16 cellular contexts compared by ENCODE assay signal in the genomic region with DNA sequence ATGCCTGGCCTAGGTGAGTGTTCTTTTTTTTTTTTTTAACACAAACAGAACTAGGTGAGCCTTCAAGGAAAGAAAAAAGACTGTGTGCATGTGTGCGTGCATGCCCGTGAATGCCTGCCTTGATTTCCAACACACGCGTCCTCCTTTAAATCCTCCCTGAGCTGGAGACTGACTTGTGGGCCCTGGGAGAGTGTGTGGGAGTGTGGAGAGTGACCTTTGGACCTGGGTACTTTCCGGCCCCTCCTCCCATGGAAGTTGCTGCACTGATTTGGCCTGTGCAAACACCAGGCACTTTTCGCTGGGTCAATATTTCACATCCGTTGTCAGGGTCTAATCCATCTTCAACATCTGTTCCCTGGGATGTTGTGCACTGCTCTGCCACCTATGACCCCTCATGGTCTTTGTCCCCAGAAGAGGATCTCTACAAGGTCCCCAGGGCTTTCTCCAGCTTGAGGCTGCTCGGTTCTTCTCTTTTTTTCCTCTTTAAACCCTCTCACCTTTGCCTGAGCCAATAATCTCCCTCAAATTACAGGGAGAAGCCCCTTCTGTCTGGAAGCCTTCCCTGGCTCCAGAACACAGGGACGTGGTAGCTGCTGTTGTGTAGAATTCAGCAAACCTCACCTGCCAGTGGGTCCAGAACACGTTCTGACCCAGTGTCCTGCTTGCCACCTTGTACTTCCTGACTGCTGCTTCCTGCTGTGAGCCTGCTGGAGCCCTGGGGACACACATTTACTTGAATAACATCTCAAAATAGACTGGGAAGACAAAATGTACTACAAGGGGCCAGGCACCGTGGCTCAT. TPM values are rescaled to one million over a fixed set of nuclear protein-coding genes. Genes with fewer than 3 reads are reported as not detected.
DNase-seq lines count a peak whose midpoint lies in the region; ATAC-seq, FAIRE-seq and TF ChIP-seq lines count a peak whose summit lies in the region.
"Had no signal": no experiment of that assay in that cellular context is flagged by ENCODE, and none has a peak within 500 bp of the region (broad histone marks: within the 10 kb centered on the region; RNA-seq: fewer than 3 reads in every experiment).

No MANE protein-coding gene starts in this region.

- no peaks in the 10 kb centered on the region for H3K9me3 ChIP-seq in GM12878 (replicated peaks; ENCODE audit: control insufficient read depth, insufficient read depth, low read length)
- no peaks in the 10 kb centered on the region for H3K9me3 ChIP-seq in suprapubic skin

- in situ Hi-C loops in GM12878 (cut with MboI) = no loop called here

- H3K36me3 ChIP-seq in GM12878 (ENCODE audit: control insufficient read depth in 2 of 2, insufficient read depth in 2 of 2, low read length in 1 of 2) = no peaks in the 10 kb centered on the region
- H3K36me3 ChIP-seq in suprapubic skin = no peaks in the 10 kb centered on the region
- no peaks in the 10 kb centered on the region for H3K36me3 ChIP-seq in H7 (replicated peaks; ENCODE audit: control insufficient read depth, insufficient read depth, low read length)

- no peak overlapping the region for H3K9ac ChIP-seq in GM12878 (ENCODE audit: control insufficient read depth, insufficient read depth, low read length)

- no peak for TF ChIP-seq RAD21 in GM12878 (IDR thresholded peaks at IDR 0.05; ENCODE audit: insufficient read depth, low read depth, low read length)

- H3K27me3 ChIP-seq in GM12878 (replicated peaks in 1 of 2; ENCODE audit: control insufficient read depth in 2 of 2, insufficient read depth in 2 of 2, low read length in 1 of 2) = no peaks in the 10 kb centered on the region
- H3K27me3 ChIP-seq in suprapubic skin = no peaks in the 10 kb centered on the region
- no peaks in the 10 kb centered on the region for H3K27me3 ChIP-seq in H7 (ENCODE audit: control insufficient read depth, insufficient read depth, low read length)

- no peak for TF ChIP-seq POLR2A in GM12878 (IDR thresholded peaks at IDR 0.05; ENCODE audit: low read depth, low read length)
- no peak for TF ChIP-seq POLR2A in suprapubic skin (IDR thresholded peaks at IDR 0.05)

- FAIRE-seq in GM12878 (lab: Jason Lieb, UNC) = no peak

- RAD21 ChIA-PET in GM12878 (lab: Charles Lee; ENCODE audit: unreplicated experiment) = interaction anchor here (0.6 to 17.3 kb wide), 3 partner anchors 15 to 61 kb away, joined by 3 to 376 read pairs (median 3); a partner anchor contains a TSS

- no peaks in the 10 kb centered on the region for H4K20me1 ChIP-seq in GM12878 (ENCODE audit: control insufficient read depth, insufficient read depth)

- 57% methylated on average over 11 of the region's 11 CpGs for WGBS in GM12878 (ENCODE audit: insufficient coverage, insufficient replicate concordance, low lambda C conversion rate, missing lambda C conversion rate)
- 57% methylated on average over 11 of the region's 11 CpGs for WGBS in suprapubic skin

- POLR2A ChIA-PET in GM12878 (lab: Charles Lee) = interaction anchor here (1.4 kb wide), 1 partner anchor 36 kb away, joined by 3 read pairs; no protein-coding TSS in a partner anchor

- H3K4me3 ChIP-seq in GM12878 (no peak overlapping the region), suprapubic skin (no peak overlapping the region), H7 (ENCODE audit: insufficient read depth, low read depth, low read length) (no peak overlapping the region)

- intact Hi-C loops in GM12878 (cut with micrococcal nuclease; ENCODE audit: unreplicated experiment) = no loop called here
- intact Hi-C loops in left colon (cut with DNase I, micrococcal nuclease) = no loop called here

- BruUV-seq in GM12878 (replicated peaks; lab: Mats Ljungman, UMichigan) = no TSS peak

- H3K79me2 ChIP-seq in GM12878 (ENCODE audit: control insufficient read depth, insufficient read depth, low read length) = no peaks in the 10 kb centered on the region

- H3K4me1 ChIP-seq in GM12878 (ENCODE audit: control insufficient read depth, insufficient read depth, low read length) (peaks cover 1% of the 10 kb centered on the region; the same call in 1 of the 2 replicates), suprapubic skin (peaks cover 13% of the 10 kb centered on the region)

- no peak overlapping the region for H3K27ac ChIP-seq in GM12878 (ENCODE audit: control insufficient read depth, insufficient read depth)
- peak overlapping the region; percentile 48 for H3K27ac ChIP-seq in suprapubic skin

- no peak overlapping the region for H3K4me2 ChIP-seq in GM12878 (ENCODE audit: control insufficient read depth, insufficient read depth)

- no peak overlapping the region for H2AFZ ChIP-seq in GM12878 (ENCODE audit: control insufficient read depth, low read depth, low read length)

- no peak for TF ChIP-seq CTCF in GM12878 (IDR thresholded peaks at IDR 0.05 in 2 of 3, conservative IDR thresholded peaks at IDR 0.05 in 1 of 3; ENCODE audit: control insufficient read depth in 2 of 3, extremely low read depth in 1 of 3, insufficient read depth in 1 of 3, low read depth in 3 of 3, low read length in 3 of 3)
- TF ChIP-seq CTCF in suprapubic skin (IDR thresholded peaks at IDR 0.05) = no peak

- peak; percentile 59 for ATAC-seq in GM12878
- peak; percentile 76 for ATAC-seq in left colon
- no peak for ATAC-seq in GM21786 (IDR thresholded peaks at IDR 0.05; ENCODE audit: unreplicated experiment)

- DNase-seq in HuH-7.5 (ENCODE audit: low spot score) (peak; percentile 59), GM12878 (ENCODE audit: low read depth, low spot score) (no peak), left colon (peak; percentile 79 to 85), suprapubic skin (ENCODE audit: low spot score in 2 of 2) (peak in 1 of 2 donors; percentile 74), activated gamma-delta T cell (lab: John Stamatoyannopoulos, UW) (no peak), H7 (no peak)
- DNase-seq in stimulated activated naive CD4-positive, alpha-beta T cell (lab: John Stamatoyannopoulos, UW) = no peak
- DNase-seq: activated CD4-positive, alpha-beta T cell treated with anti-CD3 and anti-CD28 coated beads for 1 hour; activated naive CD8-positive, alpha-beta T cell treated with anti-CD3 and anti-CD28 coated beads for 36 hours; DND-41; effector memory CD4-positive, alpha-beta T cell; IMR-90; nucleus accumbens; RPMI8226; stimulated activated CD4-positive, alpha-beta T cell treated with anti-CD3 and anti-CD28 coated beads, Interleukin-4, amount 100 ng/mL, for 4 hours had no signal

- TF ChIP-seq EP300 in GM12878 (IDR thresholded peaks at IDR 0.05; ENCODE audit: borderline replicate concordance in 1 of 2, control insufficient read depth in 1 of 2, low read depth in 2 of 2, low read length in 2 of 2) (no peak), suprapubic skin (IDR thresholded peaks at IDR 0.05) (no peak)

- SMC1A ChIA-PET in GM12878 (lab: Charles Lee; ENCODE audit: uncharacterized antibody, unreplicated experiment) = interaction anchor here (0.6 to 11.9 kb wide), 6 partner anchors 7 to 487 kb away, joined by 3 to 281 read pairs (median 6); a partner anchor contains a TSS

- CTCF ChIA-PET in GM12878 (lab: Yijun Ruan, JAX) = interaction anchor here (1.3 to 18.3 kb wide), 7 partner anchors 8 to 193 kb away, joined by 3 to 490 read pairs (median 16); a partner anchor contains a TSS

RNA-seq across cellular contexts. Expression of a gene that starts 20.8 kb away (rescaled TPM):
- total RNA-seq in GM12878 (2013; cell fraction: nucleolus; rRNA removed) = 17.6 and 27.1 TPM in 2 replicates
- total RNA-seq in GM12878 (2014; rRNA removed) = 226 and 259 TPM in 2 replicates
- 473 and 474 TPM in 2 replicates for total RNA-seq in GM12878 (2014; rRNA removed; fragmentation: Illumina TruSeq; extraction: Trizol)
- total RNA-seq in GM12878 (2021) = 175 and 178 TPM in 2 replicates
- 402 TPM for polyA plus RNA-seq in GM12878 (2011; ENCODE audit: low read depth)
- 385 and 425 TPM in 2 replicates for polyA plus RNA-seq in GM12878 (2011; rRNA removed)
- polyA plus RNA-seq in GM12878 (2011; cell fraction: cytosol; rRNA removed) = 832 and 860 TPM in 2 replicates
- 194 and 297 TPM in 2 replicates for polyA plus RNA-seq in GM12878 (2011; cell fraction: nucleus; rRNA removed)
- 160 and 229 TPM in 2 replicates for polyA plus RNA-seq in GM12878 (2012)
- 505 and 513 TPM in 2 replicates for polyA plus RNA-seq in GM12878 (2014; fragmentation: Illumina TruSeq; extraction: Trizol)
- 1,000 to 10,000 TPM; 1,262 to 1,605 TPM for polyA plus RNA-seq in GM12878 (2014; fragmentation: Nextera tagmentation; extraction: Ambion mirVana)
- 378 and 399 TPM in 2 replicates for polyA plus RNA-seq in GM12878 (2014; rRNA removed)
- 100 to 1,000 TPM; 916 to 958 TPM for polyA plus RNA-seq in GM12878 (2016; fragmentation: Nextera tagmentation; extraction: Ambion mirVana)
- 101 and 154 TPM in 2 replicates for polyA minus RNA-seq in GM12878 (2011; rRNA and poly(A)+ RNA removed)
- 44.4 and 46.8 TPM in 2 replicates for polyA minus RNA-seq in GM12878 (2011; cell fraction: cytosol; rRNA and poly(A)+ RNA removed)
- polyA minus RNA-seq in GM12878 (2011; cell fraction: nucleus; rRNA and poly(A)+ RNA removed) = 42.1 and 60.7 TPM in 2 replicates
- total RNA-seq in left colon = 100 to 1,000 TPM; 180 to 246 TPM
- 100 to 1,000 TPM in 3 of 4 donors, 10 to 100 TPM in 1; 79.8 to 128 (median 112) TPM for total RNA-seq in suprapubic skin
- 162 and 249 TPM in 2 replicates for total RNA-seq in H7 (2014; rRNA removed; shearing (Covaris generic))

RNA-seq across cellular contexts. Expression of a gene that starts 36.5 kb away (rescaled TPM):
- total RNA-seq in GM12878 (2013; cell fraction: nucleolus; rRNA removed) = 112 and 123 TPM in 2 replicates
- 61.7 and 63.8 TPM in 2 replicates for total RNA-seq in GM12878 (2014; rRNA removed)
- total RNA-seq in GM12878 (2014; rRNA removed; fragmentation: Illumina TruSeq; extraction: Trizol) = 53.1 and 53.2 TPM in 2 replicates
- total RNA-seq in GM12878 (2021) = 74.1 and 79.5 TPM in 2 replicates
- 51.5 TPM for polyA plus RNA-seq in GM12878 (2011; ENCODE audit: low read depth)
- polyA plus RNA-seq in GM12878 (2011; rRNA removed) = 158 and 191 TPM in 2 replicates
- 167 and 187 TPM in 2 replicates for polyA plus RNA-seq in GM12878 (2011; cell fraction: cytosol; rRNA removed)
- polyA plus RNA-seq in GM12878 (2011; cell fraction: nucleus; rRNA removed) = 136 and 150 TPM in 2 replicates
- 62.0 and 71.8 TPM in 2 replicates for polyA plus RNA-seq in GM12878 (2012)
- 94.6 and 108 TPM in 2 replicates for polyA plus RNA-seq in GM12878 (2014; fragmentation: Illumina TruSeq; extraction: Trizol)
- 10 to 100 TPM; 23.1 to 34.9 TPM for polyA plus RNA-seq in GM12878 (2014; fragmentation: Nextera tagmentation; extraction: Ambion mirVana)
- 84.2 and 84.6 TPM in 2 replicates for polyA plus RNA-seq in GM12878 (2014; rRNA removed)
- polyA plus RNA-seq in GM12878 (2016; fragmentation: Nextera tagmentation; extraction: Ambion mirVana) = 10 to 100 TPM; 25.8 to 51.2 TPM
- polyA minus RNA-seq in GM12878 (2011; rRNA and poly(A)+ RNA removed) = 160 and 186 TPM in 2 replicates
- 59.1 and 63.9 TPM in 2 replicates for polyA minus RNA-seq in GM12878 (2011; cell fraction: cytosol; rRNA and poly(A)+ RNA removed)
- polyA minus RNA-seq in GM12878 (2011; cell fraction: nucleus; rRNA and poly(A)+ RNA removed) = 49.7 and 73.9 TPM in 2 replicates
- 10 to 100 TPM; 65.7 to 65.8 TPM for total RNA-seq in left colon
- 10 to 100 TPM; 57.2 to 73.2 (median 69.7) TPM for total RNA-seq in suprapubic skin
- 65.4 and 67.2 TPM in 2 replicates for total RNA-seq in H7 (2014; rRNA removed; shearing (Covaris generic))

RNA-seq across cellular contexts. Expression of a gene that starts 40.9 kb away (rescaled TPM):
- total RNA-seq in GM12878 (2013; cell fraction: nucleolus; rRNA removed) = 198 and 216 TPM in 2 replicates
- 20.2 and 22.7 TPM in 2 replicates for total RNA-seq in GM12878 (2014; rRNA removed)
- 48.0 and 51.1 TPM in 2 replicates for total RNA-seq in GM12878 (2014; rRNA removed; fragmentation: Illumina TruSeq; extraction: Trizol)
- 60.3 and 67.9 TPM in 2 replicates for total RNA-seq in GM12878 (2021)
- 49.0 TPM for polyA plus RNA-seq in GM12878 (2011; ENCODE audit: low read depth)
- 138 and 146 TPM in 2 replicates for polyA plus RNA-seq in GM12878 (2011; rRNA removed)
- 55.6 and 59.7 TPM in 2 replicates for polyA plus RNA-seq in GM12878 (2011; cell fraction: cytosol; rRNA removed)
- polyA plus RNA-seq in GM12878 (2011; cell fraction: nucleus; rRNA removed) = 105 and 131 TPM in 2 replicates
- 69.5 and 82.0 TPM in 2 replicates for polyA plus RNA-seq in GM12878 (2012)
- polyA plus RNA-seq in GM12878 (2014; fragmentation: Illumina TruSeq; extraction: Trizol) = 65.6 and 81.9 TPM in 2 replicates
- 10 to 100 TPM; 33.7 to 36.4 TPM for polyA plus RNA-seq in GM12878 (2014; fragmentation: Nextera tagmentation; extraction: Ambion mirVana)
- polyA plus RNA-seq in GM12878 (2014; rRNA removed) = 45.4 and 48.4 TPM in 2 replicates
- 10 to 100 TPM; 58.3 to 67.1 TPM for polyA plus RNA-seq in GM12878 (2016; fragmentation: Nextera tagmentation; extraction: Ambion mirVana)
- polyA minus RNA-seq in GM12878 (2011; rRNA and poly(A)+ RNA removed) = 144 and 207 TPM in 2 replicates
- 34.1 and 51.3 TPM in 2 replicates for polyA minus RNA-seq in GM12878 (2011; cell fraction: cytosol; rRNA and poly(A)+ RNA removed)
- 47.6 and 68.2 TPM in 2 replicates for polyA minus RNA-seq in GM12878 (2011; cell fraction: nucleus; rRNA and poly(A)+ RNA removed)
- total RNA-seq in left colon = 100 to 1,000 TPM; 208 to 215 TPM
- total RNA-seq in suprapubic skin = 100 to 1,000 TPM in 2 of 4 donors, 10 to 100 TPM in 2; 87.2 to 133 (median 102) TPM
- total RNA-seq in H7 (2014; rRNA removed; shearing (Covaris generic)) = 19.4 and 23.1 TPM in 2 replicates

RNA-seq across cellular contexts. Expression of a gene that starts 54.7 kb away (rescaled TPM):
- 0.79 TPM in 1 of 2 replicates, not detected in the other for total RNA-seq in GM12878 (2013; cell fraction: nucleolus; rRNA removed)
- total RNA-seq in GM12878 (2014; rRNA removed) (0.06 and 0.22 TPM in 2 replicates), GM12878 (2014; rRNA removed; fragmentation: Illumina TruSeq; extraction: Trizol) (0.14 and 0.27 TPM in 2 replicates), GM12878 (2021) (0.10 TPM in 1 of 2 replicates, not detected in the other), left colon (10 to 100 TPM in 1 of 2 donors, 1 to 10 TPM in 1; 4.9 to 14.3 TPM), suprapubic skin (not detected)
- not detected for polyA plus RNA-seq in GM12878 (2011; ENCODE audit: low read depth)
- polyA plus RNA-seq in GM12878 (2011; rRNA removed) (0.07 and 0.10 TPM in 2 replicates), GM12878 (2014; fragmentation: Illumina TruSeq; extraction: Trizol) (0.13 and 0.16 TPM in 2 replicates), GM12878 (2014; fragmentation: Nextera tagmentation; extraction: Ambion mirVana) (not detected), GM12878 (2014; rRNA removed) (0.36 TPM in 1 of 2 replicates, not detected in the other), GM12878 (2016; fragmentation: Nextera tagmentation; extraction: Ambion mirVana) (not detected)
- 0.06 and 0.08 TPM in 2 replicates for polyA plus RNA-seq in GM12878 (2011; cell fraction: cytosol; rRNA removed)
- polyA plus RNA-seq in GM12878 (2011; cell fraction: nucleus; rRNA removed) = 0.04 and 0.09 TPM in 2 replicates
- polyA plus RNA-seq in GM12878 (2012) = 0.20 TPM in 1 of 2 replicates, not detected in the other
- polyA minus RNA-seq in GM12878 (2011; rRNA and poly(A)+ RNA removed) = 0.10 and 0.22 TPM in 2 replicates
- not detected in 2 replicates for polyA minus RNA-seq in GM12878 (2011; cell fraction: cytosol; rRNA and poly(A)+ RNA removed)
- not detected in 2 replicates for polyA minus RNA-seq in GM12878 (2011; cell fraction: nucleus; rRNA and poly(A)+ RNA removed)
- total RNA-seq in H7 (2014; rRNA removed; shearing (Covaris generic)) = 2.1 and 2.6 TPM in 2 replicates
- total RNA-seq: activated naive CD8-positive, alpha-beta T cell treated with anti-CD3 and anti-CD28 coated beads for 36 hours; IMR-90 had no signal
- polyA plus RNA-seq: IMR-90 had no signal

Comparison
In these comparisons a context has a peak if more than half of its experiments do, and no peak if none do; other contexts are left out.
1. DNase-seq: peak in HuH-7.5 (single experiment) and left colon (2 of 2); none in GM12878 (single experiment), activated gamma-delta T cell (single experiment), H7 (single experiment) and stimulated activated naive CD4-positive, alpha-beta T cell (0 of 6).